12 cellular contexts compared by ENCODE assay signal in the genomic region with DNA sequence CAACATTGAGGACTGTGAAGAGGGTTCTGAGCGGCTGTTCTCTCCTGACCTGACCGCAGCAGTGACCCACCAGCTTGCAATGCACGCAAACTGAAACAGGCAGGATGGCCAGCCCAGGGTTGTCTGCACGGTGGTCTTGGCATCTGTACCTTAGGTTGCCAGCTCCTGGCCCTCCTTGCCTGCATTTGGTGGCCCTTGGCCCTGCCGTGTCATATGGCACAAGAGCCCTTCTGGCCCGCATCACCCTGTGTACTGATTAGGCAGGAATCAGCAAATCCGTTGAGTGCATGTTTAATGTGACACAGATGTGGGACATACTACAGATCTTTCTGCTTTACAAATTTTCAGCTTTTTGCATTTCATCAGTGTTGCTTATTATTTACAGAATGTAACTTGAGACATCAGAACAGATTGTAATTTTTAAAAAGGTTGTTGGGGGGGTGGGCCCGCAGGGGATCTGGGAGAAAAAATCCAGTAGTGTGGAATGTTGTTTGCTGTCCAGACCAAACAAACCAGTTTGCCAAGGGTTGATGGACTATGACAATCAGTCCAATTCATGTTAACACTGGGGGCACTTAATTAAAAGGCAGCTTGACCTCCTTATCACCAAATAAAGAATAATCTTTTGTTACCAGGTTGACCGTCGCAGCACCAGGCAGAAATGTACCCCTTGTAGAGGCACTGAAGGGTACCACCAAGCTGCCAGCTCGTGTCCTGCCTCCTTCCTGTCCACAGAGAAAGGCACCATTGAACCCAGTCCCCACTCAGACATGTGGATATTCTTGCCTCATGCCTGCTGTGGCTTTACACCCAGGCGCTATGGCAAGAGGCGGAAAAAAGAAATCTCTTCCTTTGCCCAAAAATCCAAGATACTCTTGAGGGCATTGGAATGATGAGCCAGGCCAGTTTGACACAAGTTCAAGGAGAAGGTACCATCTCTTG.
DNase-seq lines count a peak whose midpoint lies in the region; ATAC-seq, FAIRE-seq and TF ChIP-seq lines count a peak whose summit lies in the region.
"Had no signal": no experiment of that assay in that cellular context is flagged by ENCODE, and none has a peak within 500 bp of the region (broad histone marks: within the 10 kb centered on the region; RNA-seq: fewer than 3 reads in every experiment).

No MANE protein-coding gene starts in this region.

- H2BK15ac ChIP-seq in mesendoderm (replicated peaks; ENCODE audit: low read depth), result no peak overlapping the region

- H3K9me3 ChIP-seq in breast epithelium (no peaks in the 10 kb centered on the region), mammary epithelial cell (replicated peaks; ENCODE audit: insufficient read depth, low read length) (no peaks in the 10 kb centered on the region), vagina (no peaks in the 10 kb centered on the region), Peyer's patch (no peaks in the 10 kb centered on the region)
- H3K9me3 ChIP-seq in naive thymus-derived CD4-positive, alpha-beta T cell (ENCODE audit: control insufficient read depth in 2 of 3, low read length in 3 of 3), result no peaks in the 10 kb centered on the region

- peak; percentile 85 for FAIRE-seq in endometrium (lab: Jason Lieb, UNC)
- FAIRE-seq: HTR-8/SVneo had no signal

- H3K27ac ChIP-seq in breast epithelium, result peak overlapping the region; percentile 61 to 69
- no peak overlapping the region for H3K27ac ChIP-seq in mammary epithelial cell (ENCODE audit: insufficient read depth, low read depth, low read length)
- H3K27ac ChIP-seq in mesendoderm (ENCODE audit: low read depth, low read length), result no peak overlapping the region
- peak overlapping the region; percentile 62 for H3K27ac ChIP-seq in vagina
- H3K27ac ChIP-seq in Peyer's patch, result no peak overlapping the region
- no peak overlapping the region for H3K27ac ChIP-seq in naive thymus-derived CD4-positive, alpha-beta T cell (ENCODE audit: low read depth, low read length)

- H3K4me3 ChIP-seq in breast epithelium (no peak overlapping the region), mammary epithelial cell (replicated peaks in 1 of 3; ENCODE audit: insufficient read depth in 1 of 3, low read depth in 2 of 3, low read length in 3 of 3) (no peak overlapping the region), mesendoderm (ENCODE audit: low read length) (no peak overlapping the region), vagina (no peak overlapping the region), Peyer's patch (no peak overlapping the region)
- no peak overlapping the region for H3K4me3 ChIP-seq in naive thymus-derived CD4-positive, alpha-beta T cell (ENCODE audit: low read length)

- no peaks in the 10 kb centered on the region for H4K20me1 ChIP-seq in mammary epithelial cell (ENCODE audit: insufficient read depth, low read length)

- no peak for DNase-seq in breast epithelium (ENCODE audit: low spot score in 2 of 2)
- no peak for DNase-seq in mammary epithelial cell
- no peak for DNase-seq in mesendoderm
- DNase-seq in vagina (ENCODE audit: extremely low spot score in 2 of 2), result no peak
- no peak for DNase-seq in 8988T
- no peak for DNase-seq in Peyer's patch
- DNase-seq in naive thymus-derived CD4-positive, alpha-beta T cell, result no peak
- DNase-seq: NCI-H1417 had no signal

- WGBS in mammary epithelial cell (ENCODE audit: low coverage, missing lambda C conversion rate), result 81% methylated on average over 10 of the region's 13 CpGs
- WGBS in mesendoderm (ENCODE audit: extremely low coverage, insufficient coverage, low lambda C conversion rate), result no CpG with 5 or more reads among the region's 13 CpGs

- peaks cover 0 to 48% (median 26%) of the 10 kb centered on the region in 5 donors for H3K36me3 Mint-ChIP-seq in naive thymus-derived CD4-positive, alpha-beta T cell
- H3K36me3 Mint-ChIP-seq: stimulated activated effector memory CD8-positive, alpha-beta T cell treated with anti-CD3 and anti-CD28 coated beads, Interleukin-12 subunit alpha, Interleukin-12 subunit beta, amount 100 ng/mL, for 72 hours had no signal

- H3K79me2 ChIP-seq in mammary epithelial cell (ENCODE audit: insufficient read depth, low read length) (no peaks in the 10 kb centered on the region), mesendoderm (ENCODE audit: control insufficient read depth, insufficient read depth, low read length) (no peaks in the 10 kb centered on the region)

- H2BK5ac ChIP-seq in mesendoderm (ENCODE audit: low read length), result no peak overlapping the region

- in situ Hi-C loops in mammary epithelial cell (cut with MboI; ENCODE audit: low sequenced_read_pairs in 2 of 2), result loop anchor here in 1 of 2 donors (25.0 kb wide), 1 partner anchor 127 kb away; a partner anchor contains a TSS

- BruUV-seq in mammary epithelial cell (replicated peaks; lab: Mats Ljungman, UMichigan), result no TSS peak

- H3K27ac Mint-ChIP-seq in naive thymus-derived CD4-positive, alpha-beta T cell, result peak overlapping the region in 2 of 9 donors; percentile 16 to 30
- H3K27ac Mint-ChIP-seq: stimulated activated effector memory CD8-positive, alpha-beta T cell treated with anti-CD3 and anti-CD28 coated beads, Interleukin-12 subunit alpha, Interleukin-12 subunit beta, amount 100 ng/mL, for 72 hours had no signal

- H3K27me3 ChIP-seq in breast epithelium, result no peaks in the 10 kb centered on the region
- H3K27me3 ChIP-seq in mammary epithelial cell (ENCODE audit: insufficient read depth, low read length), result no peaks in the 10 kb centered on the region
- H3K27me3 ChIP-seq in mesendoderm (ENCODE audit: insufficient read depth, low read length, poor library complexity), result no peaks in the 10 kb centered on the region
- no peaks in the 10 kb centered on the region for H3K27me3 ChIP-seq in vagina
- H3K27me3 ChIP-seq in Peyer's patch, result no peaks in the 10 kb centered on the region
- no peaks in the 10 kb centered on the region for H3K27me3 ChIP-seq in naive thymus-derived CD4-positive, alpha-beta T cell (ENCODE audit: control insufficient read depth in 2 of 2, insufficient read depth in 2 of 2, low read length in 2 of 2)

- no peak for ATAC-seq in naive thymus-derived CD4-positive, alpha-beta T cell
- ATAC-seq: natural killer cell treated with Interleukin-12 subunit alpha and Interleukin-12 subunit beta and Interleukin-15 and Interleukin-18, amount 100 ng/mL, for 72 hours; stimulated activated effector memory CD8-positive, alpha-beta T cell treated with anti-CD3 and anti-CD28 coated beads, Interleukin-12 subunit alpha, Interleukin-12 subunit beta, amount 100 ng/mL, for 72 hours had no signal

- no peak overlapping the region for H2AFZ ChIP-seq in mammary epithelial cell (ENCODE audit: low read depth, low read length)

- H3K27me3 Mint-ChIP-seq in naive thymus-derived CD4-positive, alpha-beta T cell, result no peaks in the 10 kb centered on the region
- H3K27me3 Mint-ChIP-seq: natural killer cell treated with Interleukin-12 subunit alpha and Interleukin-12 subunit beta and Interleukin-15 and Interleukin-18, amount 100 ng/mL, for 72 hours had no signal

- H3K36me3 ChIP-seq in breast epithelium (no peaks in the 10 kb centered on the region), mammary epithelial cell (ENCODE audit: insufficient read depth, low read length) (no peaks in the 10 kb centered on the region), mesendoderm (ENCODE audit: control insufficient read depth, insufficient read depth, low read length) (no peaks in the 10 kb centered on the region), vagina (no peaks in the 10 kb centered on the region), Peyer's patch (no peaks in the 10 kb centered on the region)
- H3K36me3 ChIP-seq in naive thymus-derived CD4-positive, alpha-beta T cell (ENCODE audit: control insufficient read depth in 2 of 3, insufficient read depth in 3 of 3, low read length in 3 of 3), result peaks cover 0 to 9% (median 0%) of the 10 kb centered on the region in 3 experiments

- no peak overlapping the region for H3K4me3 Mint-ChIP-seq in naive thymus-derived CD4-positive, alpha-beta T cell
- H3K4me3 Mint-ChIP-seq: natural killer cell treated with Interleukin-12 subunit alpha and Interleukin-12 subunit beta and Interleukin-15 and Interleukin-18, amount 100 ng/mL, for 72 hours; stimulated activated effector memory CD8-positive, alpha-beta T cell treated with anti-CD3 and anti-CD28 coated beads, Interleukin-12 subunit alpha, Interleukin-12 subunit beta, amount 100 ng/mL, for 72 hours had no signal

- H3K56ac ChIP-seq in mesendoderm (ENCODE audit: low read length), result no peak overlapping the region

- H4K5ac ChIP-seq in mesendoderm (ENCODE audit: low read length), result no peak overlapping the region

- no peak overlapping the region for H2AK5ac ChIP-seq in mesendoderm (ENCODE audit: low read length)

- POLR2A ChIA-PET in naive thymus-derived CD4-positive, alpha-beta T cell (lab: Charles Lee), result no interaction called here

- H3K9me3 Mint-ChIP-seq in naive thymus-derived CD4-positive, alpha-beta T cell, result peaks cover 0 to 2% (median 0%) of the 10 kb centered on the region in 11 donors
- H3K9me3 Mint-ChIP-seq: natural killer cell treated with Interleukin-12 subunit alpha and Interleukin-12 subunit beta and Interleukin-15 and Interleukin-18, amount 100 ng/mL, for 72 hours; stimulated activated effector memory CD8-positive, alpha-beta T cell treated with anti-CD3 and anti-CD28 coated beads, Interleukin-12 subunit alpha, Interleukin-12 subunit beta, amount 100 ng/mL, for 72 hours had no signal

- CTCF ChIA-PET in mammary epithelial cell (lab: Charles Lee; ENCODE audit: low non-redundant PET), result no interaction called here
- CTCF ChIA-PET in naive thymus-derived CD4-positive, alpha-beta T cell (lab: Charles Lee), result no interaction called here

- intact Hi-C loops in breast epithelium (cut with DNase I; ENCODE audit: low total_unique reads), result no loop called here
- intact Hi-C loops in mammary epithelial cell (cut with micrococcal nuclease), result loop anchor here (5.0 kb wide), 1 partner anchor 62 kb away; no protein-coding TSS in a partner anchor
- intact Hi-C loops in vagina (cut with DNase I), result loop anchor here (10.0 kb wide), 2 partner anchors 59 to 129 kb away; a partner anchor contains a TSS
- intact Hi-C loops in naive thymus-derived CD4-positive, alpha-beta T cell (cut with micrococcal nuclease), result no loop called here

- no peak overlapping the region for H3K4ac ChIP-seq in mesendoderm (ENCODE audit: low read depth, low read length)

- TF ChIP-seq CTCF in breast epithelium (IDR thresholded peaks at IDR 0.05) (no peak), mammary epithelial cell (conservative IDR thresholded peaks at IDR 0.05 in 1 of 2, IDR thresholded peaks at IDR 0.05 in 1 of 2; ENCODE audit: extremely low read depth in 1 of 2, insufficient read depth in 1 of 2, low read depth in 1 of 2, low read length in 2 of 2) (no peak), vagina (IDR thresholded peaks at IDR 0.05) (no peak), Peyer's patch (IDR thresholded peaks at IDR 0.05) (no peak)

- no peak overlapping the region for H2BK120ac ChIP-seq in mesendoderm (ENCODE audit: low read depth, low read length)

- H3K4me1 ChIP-seq in breast epithelium (peaks cover 7 to 13% of the 10 kb centered on the region in 2 donors), mammary epithelial cell (ENCODE audit: insufficient read depth, low read length) (peaks cover 36% of the 10 kb centered on the region), mesendoderm (ENCODE audit: control insufficient read depth, low read depth, low read length) (no peaks in the 10 kb centered on the region), vagina (peaks cover 44% of the 10 kb centered on the region), Peyer's patch (peaks cover 0 to 14% (median 5%) of the 10 kb centered on the region in 4 donors)
- peaks cover 12 to 16% of the 10 kb centered on the region in 2 donors for H3K4me1 ChIP-seq in naive thymus-derived CD4-positive, alpha-beta T cell (ENCODE audit: control insufficient read depth in 2 of 2, insufficient read depth in 2 of 2, low read length in 2 of 2)

- H3K4me2 ChIP-seq in mammary epithelial cell (ENCODE audit: insufficient read depth, low read depth, low read length) (no peak overlapping the region), mesendoderm (ENCODE audit: low read length) (no peak overlapping the region)

- H4K8ac ChIP-seq in mesendoderm (ENCODE audit: low read depth, low read length), result no peak overlapping the region

- no peaks in the 10 kb centered on the region for H3K79me1 ChIP-seq in mesendoderm (ENCODE audit: low read length)

- H3K18ac ChIP-seq in mesendoderm (ENCODE audit: low read length), result no peak overlapping the region

- H3K9ac ChIP-seq in mammary epithelial cell (ENCODE audit: insufficient read depth, low read length), result no peak overlapping the region
- H3K9ac ChIP-seq in mesendoderm (ENCODE audit: low read length), result no peak overlapping the region

- H3K4me1 Mint-ChIP-seq in naive thymus-derived CD4-positive, alpha-beta T cell, result peaks cover 16 to 42% (median 31%) of the 10 kb centered on the region in 7 donors

- dilution Hi-C loops in mammary epithelial cell (cut with HindIII; ENCODE audit: low sequenced_read_pairs), result no loop called here

- H3K23ac ChIP-seq in mesendoderm (ENCODE audit: low read length), result peak overlapping the region; percentile 3

- TF ChIP-seq POLR2A in breast epithelium (IDR thresholded peaks at IDR 0.05), result no peak
- TF ChIP-seq POLR2A in vagina (IDR thresholded peaks at IDR 0.05), result no peak
- TF ChIP-seq POLR2A in Peyer's patch (IDR thresholded peaks at IDR 0.05), result no peak

Comparison
In these comparisons a context has a peak if more than half of its experiments do, and no peak if none do; other contexts are left out.
1. H3K27ac ChIP-seq: peak in breast epithelium (2 of 2) and vagina (single experiment); none in mammary epithelial cell (single experiment), mesendoderm (single experiment), Peyer's patch (0 of 4) and naive thymus-derived CD4-positive, alpha-beta T cell (single experiment).
2. intact Hi-C loops: an anchor here in mammary epithelial cell (5.0 kb wide) and vagina (10.0 kb wide); none called in breast epithelium and naive thymus-derived CD4-positive, alpha-beta T cell.